8 cellular contexts compared by ENCODE assay signal in the genomic region with DNA sequence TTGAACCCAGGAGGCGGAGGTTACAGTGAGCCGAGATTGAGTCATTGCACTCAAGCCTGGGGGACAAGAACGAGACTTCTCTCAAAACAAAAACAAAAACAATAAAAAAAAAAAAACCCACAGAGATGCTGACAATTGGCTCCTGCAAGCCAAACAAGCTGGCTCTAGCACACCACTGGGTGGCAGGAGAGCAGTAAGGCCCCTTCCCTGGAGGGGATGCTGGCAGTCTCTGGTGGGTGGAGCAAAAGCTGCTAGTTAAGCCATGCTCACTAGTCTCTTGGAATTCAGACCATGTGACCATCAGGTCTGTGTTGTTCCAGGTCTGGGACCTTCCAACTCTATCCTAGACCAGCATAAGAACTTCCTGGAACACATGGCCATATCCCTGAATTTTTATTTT. TPM values are rescaled to one million over a fixed set of nuclear protein-coding genes. Genes with fewer than 3 reads are reported as not detected.
A peak's percentile ranks its signal among the peaks of the same experiment; 100 is the strongest.
DNase-seq lines count a peak whose midpoint lies in the region; ATAC-seq and TF ChIP-seq lines count a peak whose summit lies in the region.

No MANE protein-coding gene starts in this region.

- no peaks in the 10 kb centered on the region for H3K36me3 Mint-ChIP-seq in T-helper 17 cell (ENCODE audit: low read depth)
- H3K36me3 Mint-ChIP-seq in stimulated activated memory B cell treated with anti-CD40 and anti-IgM and Interleukin-4, amounts not matched to agents 10 μg/mL and 1 μg/mL and 100 μg/mL, for 72 hours, result peaks cover 44% of the 10 kb centered on the region

- H3K4me3 ChIP-seq in stomach, result no peak overlapping the region

- H3K27ac Mint-ChIP-seq in T-helper 17 cell, result no peak overlapping the region
- no peak overlapping the region for H3K27ac Mint-ChIP-seq in stimulated activated memory B cell treated with anti-CD40 and anti-IgM and Interleukin-4, amounts not matched to agents 10 μg/mL and 1 μg/mL and 100 μg/mL, for 72 hours

- H3K4me1 Mint-ChIP-seq in T-helper 17 cell, result no peaks in the 10 kb centered on the region
- peaks cover 6% of the 10 kb centered on the region for H3K4me1 Mint-ChIP-seq in stimulated activated memory B cell treated with anti-CD40 and anti-IgM and Interleukin-4, amounts not matched to agents 10 μg/mL and 1 μg/mL and 100 μg/mL, for 72 hours

- no peak for TF ChIP-seq EP300 in stomach (IDR thresholded peaks at IDR 0.05)

- H3K27me3 Mint-ChIP-seq in T-helper 17 cell, result peaks cover 11% of the 10 kb centered on the region
- no peaks in the 10 kb centered on the region for H3K27me3 Mint-ChIP-seq in stimulated activated memory B cell treated with anti-CD40 and anti-IgM and Interleukin-4, amounts not matched to agents 10 μg/mL and 1 μg/mL and 100 μg/mL, for 72 hours

- no peaks in the 10 kb centered on the region for H3K9me3 Mint-ChIP-seq in stimulated activated memory B cell treated with anti-CD40 and anti-IgM and Interleukin-4, amounts not matched to agents 10 μg/mL and 1 μg/mL and 100 μg/mL, for 72 hours

- DNase-seq in DMS 273 (lab: John Stamatoyannopoulos, UW; ENCODE audit: unreplicated experiment) (peak; percentile 84), HS-27A (ENCODE audit: low read depth) (peak; percentile 24), germinal center (ENCODE audit: low spot score) (peak; percentile 40), stomach (peak; percentile 53), T-helper 17 cell (no peak)
- DNase-seq in stimulated activated CD4-positive, alpha-beta T cell treated with anti-CD3 and anti-CD28 coated beads, Interleukin-4, amount 100 ng/mL, for 24 hours, result no peak

- peaks cover 0 to 6% (median 2%) of the 10 kb centered on the region in 4 donors for H3K4me1 ChIP-seq in stomach

- no peak overlapping the region for H3K27ac ChIP-seq in stomach

- H3K27me3 ChIP-seq in stomach, result no peaks in the 10 kb centered on the region

- WGBS in stomach, 5 donors, result 53 to 80% (median 70%) methylated on average over 3 of the region's 3 CpGs

- ATAC-seq in SK-N-SH treated with all-trans-retinoic acid at 6 μM for 48 hours (peak; percentile 94), T-helper 17 cell (no peak)
- no peak for ATAC-seq in stimulated activated memory B cell treated with anti-CD40 and anti-IgM and Interleukin-4, amounts not matched to agents 10 μg/mL and 1 μg/mL and 100 μg/mL, for 72 hours

- peaks cover 38 to 90% (median 68%) of the 10 kb centered on the region in 4 donors for H3K36me3 ChIP-seq in stomach

- H3K9me3 ChIP-seq in stomach, result no peaks in the 10 kb centered on the region
- no peaks in the 10 kb centered on the region for H3K9me3 ChIP-seq in T-helper 17 cell (ENCODE audit: control insufficient read depth, low read length, poor library complexity, severe bottlenecking)

- H3K4me3 Mint-ChIP-seq in T-helper 17 cell, result no peak overlapping the region
- H3K4me3 Mint-ChIP-seq in stimulated activated memory B cell treated with anti-CD40 and anti-IgM and Interleukin-4, amounts not matched to agents 10 μg/mL and 1 μg/mL and 100 μg/mL, for 72 hours, result no peak overlapping the region

- intact Hi-C loops in stomach (cut with DNase I; ENCODE audit: low total_unique reads), result no loop called here

- no peak for TF ChIP-seq POLR2A in stomach (IDR thresholded peaks at IDR 0.05)

- peak in 4 of 7 experiments; percentile 9 to 50 (median 17) for TF ChIP-seq CTCF in stomach (IDR thresholded peaks at IDR 0.05)

TF ChIP-seq in SK-N-SH treated with all-trans-retinoic acid at 6 μM for 48 hours, 23 proteins besides CTCF, POLR2A, EP300 and RAD21:
- TF ChIP-seq ESRRG (CRISPR knock-in tag; IDR thresholded peaks at IDR 0.05) (no peak), ISL1 (CRISPR knock-in tag; IDR thresholded peaks at IDR 0.05) (no peak), ZNF8 (CRISPR knock-in tag; IDR thresholded peaks at IDR 0.05) (no peak), OSR1 (CRISPR knock-in tag; IDR thresholded peaks at IDR 0.05) (no peak), ZNF565 (CRISPR knock-in tag; conservative IDR thresholded peaks at IDR 0.05; ENCODE audit: low read depth) (no peak)

RNA-seq across cellular contexts. Expression of gene DSN1, which starts 18.9 kb away (rescaled TPM):
- total RNA-seq in stomach, result 10 to 100 TPM in 2 of 5 donors, 1 to 10 TPM in 3; 1.3 to 18.9 (median 7.2) TPM
- 10 to 100 TPM in 1 of 3 donors, 1 to 10 TPM in 2; 8.0 to 11.8 (median 8.1) TPM for polyA plus RNA-seq in stomach
- 1 to 10 TPM; 9.0 to 9.7 TPM for total RNA-seq in T-helper 17 cell

RNA-seq across cellular contexts. Expression of gene NDRG3, which starts 46.5 kb away (rescaled TPM):
- total RNA-seq in stomach (10 to 100 TPM in 1 of 5 donors, 1 to 10 TPM in 4; 5.8 to 91.6 (median 7.6) TPM), T-helper 17 cell (10 to 100 TPM; 25.5 to 26.0 TPM)
- 10 to 100 TPM; 14.6 to 21.7 (median 16.1) TPM for polyA plus RNA-seq in stomach

Comparison
In these comparisons a context has a peak if more than half of its experiments do, and no peak if none do; other contexts are left out.
1. DNase-seq: peak in DMS 273 (single experiment), HS-27A (single experiment), germinal center (single experiment) and stomach (single experiment); none in T-helper 17 cell (0 of 3) and stimulated activated CD4-positive, alpha-beta T cell treated with anti-CD3 and anti-CD28 coated beads, Interleukin-4, amount 100 ng/mL, for 24 hours (single experiment).